Comparison of ENCODE assay signal across 8 cellular contexts in genomic region chr5:112146323-112146848, GRCh38.
DNase-seq lines count a peak whose midpoint lies in the region; ATAC-seq and TF ChIP-seq lines count a peak whose summit lies in the region.

No MANE protein-coding gene starts in this region.

- POLR2A ChIA-PET in SK-N-SH (lab: Yijun Ruan, JAX), result no interaction called here
- POLR2A ChIA-PET in activated CD8-positive, alpha-beta T cell treated with anti-CD3 and anti-CD28 coated beads for 36 hours (lab: Charles Lee), result interaction anchor here (1.0 kb wide), 1 partner anchor 17 kb away, joined by 3 read pairs; no protein-coding TSS in a partner anchor

- TF ChIP-seq RAD21 in SK-N-SH (IDR thresholded peaks at IDR 0.05; ENCODE audit: low read length), result no peak; the same call in 1 of the 2 replicates

- TF ChIP-seq CTCF in SK-N-SH (IDR thresholded peaks at IDR 0.05) (no peak), osteoblast (IDR thresholded peaks at IDR 0.05; ENCODE audit: extremely low read depth, low read depth, low read length) (no peak)
- no peak for TF ChIP-seq CTCF in activated CD8-positive, alpha-beta T cell treated with anti-CD3 and anti-CD28 coated beads for 36 hours (IDR thresholded peaks at IDR 0.05)

- H3K79me2 ChIP-seq in SK-N-SH (ENCODE audit: insufficient read depth) (no peaks in the 10 kb centered on the region), osteoblast (ENCODE audit: insufficient read depth, low read length) (no peaks in the 10 kb centered on the region)

- 0 out of 4 replicates have a peak, but pooled peaks of 1 of the 2 experiments have one; percentile 18 for TF ChIP-seq EP300 in SK-N-SH (IDR thresholded peaks at IDR 0.05; ENCODE audit: borderline replicate concordance in 1 of 2, low read depth in 1 of 2, low read length in 1 of 2)

- H3K9me3 Mint-ChIP-seq in activated CD8-positive, alpha-beta T cell treated with anti-CD3 and anti-CD28 coated beads for 36 hours, result no peaks in the 10 kb centered on the region

- intact Hi-C loops in activated CD8-positive, alpha-beta T cell treated with anti-CD3 and anti-CD28 coated beads for 36 hours (cut with micrococcal nuclease), result loop anchor here (5.0 kb wide), 2 partner anchors 459 to 614 kb away; no protein-coding TSS in a partner anchor

- ATAC-seq in GM18858 (IDR thresholded peaks at IDR 0.05; ENCODE audit: unreplicated experiment) (peak; percentile 30), HG02798 (IDR thresholded peaks at IDR 0.05; ENCODE audit: poor library complexity, unreplicated experiment) (peak; percentile 62)
- no peak for ATAC-seq in activated CD8-positive, alpha-beta T cell treated with anti-CD3 and anti-CD28 coated beads for 36 hours

- H3K9me3 ChIP-seq in SK-N-SH (no peaks in the 10 kb centered on the region), osteoblast (ENCODE audit: low read depth, low read length) (no peaks in the 10 kb centered on the region)

- H3K4me2 ChIP-seq in SK-N-SH, result peak overlapping the region; percentile 24; the same call in 1 of the 2 replicates
- H3K4me2 ChIP-seq in osteoblast (ENCODE audit: insufficient read depth, low read length), result peak overlapping the region; percentile 67

- no peak overlapping the region for H3K4me3 Mint-ChIP-seq in activated CD8-positive, alpha-beta T cell treated with anti-CD3 and anti-CD28 coated beads for 36 hours

- no peak overlapping the region for H2AFZ ChIP-seq in SK-N-SH (ENCODE audit: low read depth)
- no peak overlapping the region for H2AFZ ChIP-seq in osteoblast (ENCODE audit: low read length)

- DNase-seq in SK-N-SH, result no peak
- DNase-seq in osteoblast (ENCODE audit: insufficient read length, low spot score, missing footprints), result peak; percentile 15
- no peak for DNase-seq in COLO668 (lab: John Stamatoyannopoulos, UW; ENCODE audit: unreplicated experiment)
- DNase-seq in activated CD8-positive, alpha-beta T cell treated with anti-CD3 and anti-CD28 coated beads for 36 hours, result no peak
- DNase-seq in germinal center (ENCODE audit: low spot score), result no peak
- no peak for DNase-seq in Kasumi-1 (lab: John Stamatoyannopoulos, UW)

- CTCF ChIA-PET in SK-N-SH (lab: Yijun Ruan, JAX), result interaction anchor here (0.6 to 3.1 kb wide), 17 partner anchors 15 to 990 kb away, joined by 3 to 24 read pairs (median 3); partner anchors contain the start of gene NREP
- CTCF ChIA-PET in activated CD8-positive, alpha-beta T cell treated with anti-CD3 and anti-CD28 coated beads for 36 hours (lab: Charles Lee), result interaction anchor here (0.7 to 3.3 kb wide), 15 partner anchors 9 to 990 kb away, joined by 3 to 23 read pairs (median 3); no protein-coding TSS in a partner anchor

- no peak overlapping the region for H3K27ac Mint-ChIP-seq in activated CD8-positive, alpha-beta T cell treated with anti-CD3 and anti-CD28 coated beads for 36 hours

- peaks cover 3% of the 10 kb centered on the region for H3K27me3 Mint-ChIP-seq in activated CD8-positive, alpha-beta T cell treated with anti-CD3 and anti-CD28 coated beads for 36 hours

- no peaks in the 10 kb centered on the region for H4K20me1 ChIP-seq in SK-N-SH (ENCODE audit: insufficient read depth)
- H4K20me1 ChIP-seq in osteoblast (ENCODE audit: insufficient read depth, low read length), result no peaks in the 10 kb centered on the region

- H3K4me1 Mint-ChIP-seq in activated CD8-positive, alpha-beta T cell treated with anti-CD3 and anti-CD28 coated beads for 36 hours (ENCODE audit: low read depth), result no peaks in the 10 kb centered on the region

- H3K4me1 ChIP-seq in SK-N-SH (ENCODE audit: control insufficient read depth in 1 of 2, insufficient read depth in 2 of 2, low read depth in 1 of 2, low read length in 1 of 2) (peaks cover 0 to 3% of the 10 kb centered on the region in 2 experiments; a peak in 2 of 4 replicates), osteoblast (ENCODE audit: insufficient read depth, low read length) (peaks cover 25% of the 10 kb centered on the region)

- H3K4me3 ChIP-seq in SK-N-SH (ENCODE audit: low read depth in 2 of 2, low read length in 1 of 2) (no peak overlapping the region; a peak in 1 of 4 replicates), osteoblast (ENCODE audit: insufficient read depth, low read length) (no peak overlapping the region)

- no peak overlapping the region for H3K9ac ChIP-seq in SK-N-SH

- no peaks in the 10 kb centered on the region for H3K36me3 Mint-ChIP-seq in activated CD8-positive, alpha-beta T cell treated with anti-CD3 and anti-CD28 coated beads for 36 hours (ENCODE audit: low read depth)

- 39% methylated on average over 5 of the region's 5 CpGs for WGBS in SK-N-SH (ENCODE audit: low lambda C conversion rate)

- peaks cover 7% of the 10 kb centered on the region for H3F3A ChIP-seq in SK-N-SH (replicated peaks; ENCODE audit: insufficient read depth)

- H3K27ac ChIP-seq in SK-N-SH (ENCODE audit: low read depth in 2 of 2, low read length in 1 of 2) (peak overlapping the region; percentile 71 to 72), osteoblast (ENCODE audit: low read depth, low read length) (peak overlapping the region; percentile 88)

- no peaks in the 10 kb centered on the region for H3K36me3 ChIP-seq in SK-N-SH (replicated peaks in 1 of 2; ENCODE audit: control insufficient read depth in 1 of 2, insufficient read depth in 2 of 2, low read length in 1 of 2)
- H3K36me3 ChIP-seq in osteoblast (ENCODE audit: insufficient read depth, low read length), result no peaks in the 10 kb centered on the region

- H3K9me2 ChIP-seq in SK-N-SH, result no peaks in the 10 kb centered on the region

- H3K27me3 ChIP-seq in SK-N-SH (ENCODE audit: insufficient read depth), result no peaks in the 10 kb centered on the region
- H3K27me3 ChIP-seq in osteoblast (ENCODE audit: insufficient read depth, low read length), result no peaks in the 10 kb centered on the region

TF ChIP-seq in SK-N-SH, 30 proteins besides CTCF, POLR2A, EP300 and RAD21:
- TF ChIP-seq USF2 (IDR thresholded peaks at IDR 0.05; ENCODE audit: borderline replicate concordance, low read depth, low read length), result no peak
- no peak for TF ChIP-seq GATA2 (CRISPR knock-in tag; IDR thresholded peaks at IDR 0.05)
- TF ChIP-seq PBX3 (IDR thresholded peaks at IDR 0.05), result no peak; the same call in 1 of the 2 replicates
- TF ChIP-seq USF1 (IDR thresholded peaks at IDR 0.05; ENCODE audit: borderline replicate concordance, low read depth), result no peak
- TF ChIP-seq RXRA (IDR thresholded peaks at IDR 0.05; ENCODE audit: borderline replicate concordance, low read depth), result no peak
- TF ChIP-seq TAF1 (IDR thresholded peaks at IDR 0.05; ENCODE audit: borderline replicate concordance, low read depth, low read length), result no peak
- no peak for TF ChIP-seq MXI1 (IDR thresholded peaks at IDR 0.05; ENCODE audit: low read depth, low read length)
- TF ChIP-seq NFIC (IDR thresholded peaks at IDR 0.05; ENCODE audit: borderline replicate concordance), result peak; percentile 30; the same call in 1 of the 2 replicates
- TF ChIP-seq TCF12 (IDR thresholded peaks at IDR 0.05), result peak; percentile 45
- TF ChIP-seq GABPA (IDR thresholded peaks at IDR 0.05; ENCODE audit: low read depth), result no peak
- peak; percentile 87 for TF ChIP-seq MEF2A (IDR thresholded peaks at IDR 0.05; ENCODE audit: borderline replicate concordance, low read depth)
